ENCODE assay signal across 26 cellular contexts in the genomic region with DNA sequence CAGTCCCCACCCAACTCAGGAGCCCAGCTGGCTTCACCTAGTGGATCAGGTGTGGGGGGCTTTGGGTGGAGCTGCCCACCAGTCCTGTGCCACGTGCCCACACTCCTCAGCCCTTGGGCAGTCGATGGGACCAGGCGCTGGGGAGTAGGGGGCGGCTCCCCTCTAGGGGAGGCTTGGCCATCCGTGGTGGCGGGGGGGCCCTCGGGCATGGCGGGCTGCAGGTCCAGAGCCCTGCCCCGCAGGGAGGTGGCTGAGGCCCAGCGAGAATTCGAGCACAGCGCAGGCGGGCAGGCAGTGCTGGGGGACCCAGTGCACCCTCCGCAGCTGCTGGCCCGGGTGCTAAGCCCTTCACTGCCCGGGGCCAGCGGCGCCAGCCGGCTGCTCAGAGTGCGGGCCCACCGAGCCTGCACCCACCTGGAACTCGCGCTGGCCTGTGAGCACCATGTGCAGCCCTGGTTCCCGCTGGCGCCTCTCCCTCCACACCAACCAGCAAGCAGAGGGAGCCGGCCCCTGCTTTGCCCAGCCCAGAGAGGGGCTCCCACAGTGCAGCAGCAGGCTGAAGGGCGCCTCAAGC. TPM values are rescaled to one million over a fixed set of nuclear protein-coding genes. Genes with fewer than 3 reads are reported as not detected.
A peak's percentile ranks its signal among the peaks of the same experiment; 100 is the strongest.
DNase-seq lines count a peak whose midpoint lies in the region; ATAC-seq, FAIRE-seq and TF ChIP-seq lines count a peak whose summit lies in the region.
"Had no signal": no experiment of that assay in that cellular context is flagged by ENCODE, and none has a peak within 500 bp of the region (broad histone marks: within the 10 kb centered on the region; RNA-seq: fewer than 3 reads in every experiment).

No MANE protein-coding gene starts in this region.

- ATAC-seq in stimulated activated naive CD8-positive, alpha-beta T cell treated with anti-CD3 and anti-CD28 coated beads, Interleukin-15, amount 100 ng/mL, for 72 hours: peak; percentile 70
- ATAC-seq in stimulated activated naive CD8-positive, alpha-beta T cell treated with anti-CD3 and anti-CD28 coated beads, Interleukin-15, Interleukin-2, amounts not matched to agents 100 U/mL and 50 U/mL, for 24 hours: no peak
- ATAC-seq in stimulated activated effector memory CD8-positive, alpha-beta T cell treated with anti-CD3 and anti-CD28 coated beads, Interleukin-12 subunit alpha, Interleukin-12 subunit beta, amount 100 ng/mL, for 72 hours: peak; percentile 34
- no peak for ATAC-seq in GM21723 (IDR thresholded peaks at IDR 0.05; ENCODE audit: unreplicated experiment)
- ATAC-seq: A549, GM12878, GM23338, HCT116 had no signal

- H3K9me3 ChIP-seq in kidney (ENCODE audit: control insufficient read depth in 1 of 2, low read length in 2 of 2): no peaks in the 10 kb centered on the region
- H3K9me3 ChIP-seq: BE2C had no signal

- no peak for TF ChIP-seq CTCF in kidney (IDR thresholded peaks at IDR 0.05; ENCODE audit: borderline replicate concordance, extremely low read depth, insufficient read depth)
- no peak for TF ChIP-seq CTCF in chondrocyte (IDR thresholded peaks at IDR 0.05)

- no peak overlapping the region for H3K27ac ChIP-seq in kidney (ENCODE audit: low read depth in 2 of 2, low read length in 2 of 2)
- H3K27ac ChIP-seq: A549; BLaER1 treated with 17β-estradiol and CSF1 and Interleukin-3, amounts not matched to agents 10 nM and 100 nM had no signal

- no peaks in the 10 kb centered on the region for H3K36me3 ChIP-seq in kidney (ENCODE audit: control insufficient read depth in 1 of 2, insufficient read depth in 2 of 2, low read length in 2 of 2)
- H3K36me3 ChIP-seq: BE2C; BLaER1 treated with 17β-estradiol and CSF1 and Interleukin-3, amounts not matched to agents 10 nM and 100 nM had no signal

- no peak overlapping the region for H3K9ac ChIP-seq in kidney (ENCODE audit: low read length in 2 of 2)
- H3K9ac ChIP-seq: BLaER1 treated with 17β-estradiol and CSF1 and Interleukin-3, amounts not matched to agents 10 nM and 100 nM had no signal

- H3K9me3 Mint-ChIP-seq in stimulated activated naive CD8-positive, alpha-beta T cell treated with anti-CD3 and anti-CD28 coated beads, Interleukin-15, amount 100 ng/mL, for 72 hours: no peaks in the 10 kb centered on the region
- H3K9me3 Mint-ChIP-seq in stimulated activated effector memory CD8-positive, alpha-beta T cell treated with anti-CD3 and anti-CD28 coated beads, Interleukin-12 subunit alpha, Interleukin-12 subunit beta, amount 100 ng/mL, for 72 hours: no peaks in the 10 kb centered on the region
- no peaks in the 10 kb centered on the region for H3K9me3 Mint-ChIP-seq in chondrocyte (ENCODE audit: low read depth)
- H3K9me3 Mint-ChIP-seq: CD4-positive, alpha-beta T cell; CD8-positive, alpha-beta memory T cell had no signal

- no peak overlapping the region for H3K27ac Mint-ChIP-seq in stimulated activated naive CD8-positive, alpha-beta T cell treated with anti-CD3 and anti-CD28 coated beads, Interleukin-15, amount 100 ng/mL, for 72 hours
- H3K27ac Mint-ChIP-seq in stimulated activated effector memory CD8-positive, alpha-beta T cell treated with anti-CD3 and anti-CD28 coated beads, Interleukin-12 subunit alpha, Interleukin-12 subunit beta, amount 100 ng/mL, for 72 hours: no peak overlapping the region
- no peak overlapping the region for H3K27ac Mint-ChIP-seq in chondrocyte (ENCODE audit: unreplicated experiment)
- H3K27ac Mint-ChIP-seq: CD14-positive monocyte; CD4-positive, alpha-beta T cell; GM23338; H9; HFFc6 had no signal

- DNase-seq in stimulated activated naive CD8-positive, alpha-beta T cell treated with anti-CD3 and anti-CD28 coated beads, Interleukin-15, amount 100 ng/mL, for 72 hours: no peak
- no peak for DNase-seq in stimulated activated naive CD8-positive, alpha-beta T cell treated with anti-CD3 and anti-CD28 coated beads, Interleukin-15, Interleukin-2, amounts not matched to agents 100 U/mL and 50 U/mL, for 24 hours
- DNase-seq in kidney (peak; percentile 57), chondrocyte (ENCODE audit: low spot score) (no peak)
- no peak for DNase-seq in stimulated activated effector memory CD8-positive, alpha-beta T cell treated with anti-CD3 and anti-CD28 coated beads, Interleukin-12 subunit alpha, Interleukin-12 subunit beta, amount 100 ng/mL, for 72 hours (ENCODE audit: low spot score in 2 of 2)
- DNase-seq in activated CD4-positive, CD25-positive, alpha-beta regulatory T cell (lab: John Stamatoyannopoulos, UW): no peak
- DNase-seq: 8988T; ACHN; AML-193; BE2C; CD4-positive, alpha-beta T cell; CD8-positive, alpha-beta memory T cell; DMS 273 treated with DMSO at 0.1 percent for 48 hours; DMS79; EL; GDM1; H9; HFFc6 had no signal

- intact Hi-C loops in kidney (cut with DNase I): loop anchor here (10.0 kb wide), 1 partner anchor 338 kb away; no protein-coding TSS in a partner anchor

- H3K36me3 Mint-ChIP-seq in stimulated activated effector memory CD8-positive, alpha-beta T cell treated with anti-CD3 and anti-CD28 coated beads, Interleukin-12 subunit alpha, Interleukin-12 subunit beta, amount 100 ng/mL, for 72 hours: no peaks in the 10 kb centered on the region
- H3K36me3 Mint-ChIP-seq in chondrocyte (ENCODE audit: low read depth): no peaks in the 10 kb centered on the region
- H3K36me3 Mint-ChIP-seq: CD14-positive monocyte had no signal

- peaks cover 12% of the 10 kb centered on the region for H3K27me3 Mint-ChIP-seq in stimulated activated naive CD8-positive, alpha-beta T cell treated with anti-CD3 and anti-CD28 coated beads, Interleukin-15, amount 100 ng/mL, for 72 hours
- H3K27me3 Mint-ChIP-seq in chondrocyte (ENCODE audit: low read depth): peaks cover 24% of the 10 kb centered on the region

- no peak overlapping the region for H3K4me3 ChIP-seq in kidney (ENCODE audit: low read length in 2 of 2)
- H3K4me3 ChIP-seq: A549; BLaER1 treated with 17β-estradiol and CSF1 and Interleukin-3, amounts not matched to agents 10 nM and 100 nM; GM12878; GM23338 had no signal

- H3K4me1 ChIP-seq in kidney (ENCODE audit: control insufficient read depth in 1 of 2, insufficient read depth in 1 of 2, low read depth in 1 of 2, low read length in 2 of 2): no peaks in the 10 kb centered on the region
- H3K4me1 ChIP-seq: A549, BE2C had no signal

- no peak overlapping the region for H3K4me3 Mint-ChIP-seq in stimulated activated naive CD8-positive, alpha-beta T cell treated with anti-CD3 and anti-CD28 coated beads, Interleukin-15, amount 100 ng/mL, for 72 hours
- H3K4me3 Mint-ChIP-seq in stimulated activated effector memory CD8-positive, alpha-beta T cell treated with anti-CD3 and anti-CD28 coated beads, Interleukin-12 subunit alpha, Interleukin-12 subunit beta, amount 100 ng/mL, for 72 hours: no peak overlapping the region
- H3K4me3 Mint-ChIP-seq in chondrocyte (ENCODE audit: unreplicated experiment): no peak overlapping the region
- H3K4me3 Mint-ChIP-seq: CD14-positive monocyte; CD4-positive, alpha-beta T cell; CD8-positive, alpha-beta memory T cell; GM23338; H9; HFFc6 had no signal

- FAIRE-seq in kidney (lab: Jason Lieb, UNC): no peak
- FAIRE-seq: A549, D721Med, GM12878 had no signal

- H3K4me1 Mint-ChIP-seq in stimulated activated naive CD8-positive, alpha-beta T cell treated with anti-CD3 and anti-CD28 coated beads, Interleukin-15, amount 100 ng/mL, for 72 hours: no peaks in the 10 kb centered on the region
- H3K4me1 Mint-ChIP-seq in stimulated activated effector memory CD8-positive, alpha-beta T cell treated with anti-CD3 and anti-CD28 coated beads, Interleukin-12 subunit alpha, Interleukin-12 subunit beta, amount 100 ng/mL, for 72 hours: no peaks in the 10 kb centered on the region
- no peaks in the 10 kb centered on the region for H3K4me1 Mint-ChIP-seq in chondrocyte (ENCODE audit: low read depth)
- H3K4me1 Mint-ChIP-seq: CD14-positive monocyte; CD8-positive, alpha-beta memory T cell; GM23338; H9 had no signal

RNA-seq across cellular contexts. Expression of gene ASNS, which starts 29.3 kb away (rescaled TPM):
- 34.1 TPM for total RNA-seq in kidney
- 15.7 TPM for polyA plus RNA-seq in kidney (ENCODE audit: insufficient read depth, low read depth, low replicate concordance)
- total RNA-seq in chondrocyte: 28.4 to 238 TPM (median 216 TPM) in 3 replicates

Comparison
In these comparisons a context has a peak if more than half of its experiments do, and no peak if none do; other contexts are left out.
1. ATAC-seq: peak in stimulated activated naive CD8-positive, alpha-beta T cell treated with anti-CD3 and anti-CD28 coated beads, Interleukin-15, amount 100 ng/mL, for 72 hours (single experiment) and stimulated activated effector memory CD8-positive, alpha-beta T cell treated with anti-CD3 and anti-CD28 coated beads, Interleukin-12 subunit alpha, Interleukin-12 subunit beta, amount 100 ng/mL, for 72 hours (single experiment); none in stimulated activated naive CD8-positive, alpha-beta T cell treated with anti-CD3 and anti-CD28 coated beads, Interleukin-15, Interleukin-2, amounts not matched to agents 100 U/mL and 50 U/mL, for 24 hours (single experiment) and GM21723 (single experiment).